Comparison of ENCODE assay signal across 1 cellular context in the genomic region with DNA sequence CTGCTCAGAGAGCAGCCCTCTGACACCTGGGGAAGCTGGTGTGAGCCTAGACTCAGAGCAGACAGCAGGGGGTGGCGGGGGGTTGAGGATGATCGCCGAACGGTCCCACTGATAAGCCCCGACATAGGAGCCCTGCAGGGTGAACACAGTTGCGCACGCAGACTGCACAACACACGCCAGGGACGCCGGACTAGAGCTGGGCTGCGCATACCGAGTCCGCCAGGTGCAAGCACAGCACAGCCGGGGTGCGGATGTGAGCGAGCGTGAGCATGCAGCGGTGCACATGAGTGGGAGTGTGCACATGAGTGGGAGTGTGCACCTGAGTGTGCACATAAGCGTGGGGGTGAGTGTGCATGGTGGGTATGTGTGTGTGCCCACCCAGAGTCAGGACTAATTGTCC.
TF ChIP-seq lines count a peak whose summit lies in the region.

No MANE protein-coding gene starts in this region.

TF ChIP-seq in IMR-90, 13 proteins besides CTCF, POLR2A, EP300 and RAD21:
- TF ChIP-seq CEBPB (IDR thresholded peaks at IDR 0.05; ENCODE audit: low read depth, low read length) = no peak
- no peak for TF ChIP-seq NFE2L2 (IDR thresholded peaks at IDR 0.05; ENCODE audit: low read depth, low read length)
- no peak for TF ChIP-seq MXI1 (IDR thresholded peaks at IDR 0.05; ENCODE audit: borderline replicate concordance, low read depth, low read length)
- TF ChIP-seq RCOR1 (IDR thresholded peaks at IDR 0.05; ENCODE audit: insufficient replicate concordance, low read length) = no peak
- TF ChIP-seq, protein P1, sequence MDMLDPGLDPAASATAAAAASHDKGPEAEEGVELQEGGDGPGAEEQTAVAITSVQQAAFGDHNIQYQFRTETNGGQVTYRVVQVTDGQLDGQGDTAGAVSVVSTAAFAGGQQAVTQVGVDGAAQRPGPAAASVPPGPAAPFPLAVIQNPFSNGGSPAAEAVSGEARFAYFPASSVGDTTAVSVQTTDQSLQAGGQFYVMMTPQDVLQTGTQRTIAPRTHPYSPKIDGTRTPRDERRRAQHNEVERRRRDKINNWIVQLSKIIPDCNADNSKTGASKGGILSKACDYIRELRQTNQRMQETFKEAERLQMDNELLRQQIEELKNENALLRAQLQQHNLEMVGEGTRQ (IDR thresholded peaks at IDR 0.05; ENCODE audit: low read depth, low read length) = no peak
- no peak for TF ChIP-seq MAFK (IDR thresholded peaks at IDR 0.05; ENCODE audit: low read depth, low read length)
- TF ChIP-seq RFX5 (IDR thresholded peaks at IDR 0.05; ENCODE audit: low read depth, low read length) = no peak
- no peak for TF ChIP-seq FOS (IDR thresholded peaks at IDR 0.05; ENCODE audit: low read depth, low read length)
- TF ChIP-seq CHD1 (IDR thresholded peaks at IDR 0.05; ENCODE audit: low read depth, low read length) = no peak
- TF ChIP-seq ELK1 (IDR thresholded peaks at IDR 0.05; ENCODE audit: borderline replicate concordance, low read depth, low read length) = no peak
- no peak for TF ChIP-seq MAZ (IDR thresholded peaks at IDR 0.05; ENCODE audit: borderline replicate concordance, low read depth, low read length)
- no peak for TF ChIP-seq BHLHE40 (IDR thresholded peaks at IDR 0.05; ENCODE audit: low read depth, low read length)
- TF ChIP-seq SMC3 (IDR thresholded peaks at IDR 0.05; ENCODE audit: low read depth, low read length) = no peak
